In genomic region chr7:27130540-27131389, GRCh38 we compare ENCODE assay signal across 8 cellular contexts. TPM values are rescaled to one million over a fixed set of nuclear protein-coding genes. Genes with fewer than 3 reads are reported as not detected.
DNase-seq lines count a peak whose midpoint lies in the region; ATAC-seq lines count a peak whose summit lies in the region.

Gene HOXA4, minus strand, starts transcription at chr7:27130757. Its CDS starts 24 bp downstream, at chr7:27130733.

- peaks cover 37 to 81% (median 78%) of the 10 kb centered on the region in 3 donors for H3K27me3 Mint-ChIP-seq in naive B cell

- H3K36me3 Mint-ChIP-seq in naive B cell = no peaks in the 10 kb centered on the region
- no peaks in the 10 kb centered on the region for H3K36me3 Mint-ChIP-seq in stimulated activated effector memory CD8-positive, alpha-beta T cell treated with anti-CD3 and anti-CD28 coated beads, Interleukin-12 subunit alpha, Interleukin-12 subunit beta, amount 100 ng/mL, for 72 hours

- no peaks in the 10 kb centered on the region for H3K4me1 Mint-ChIP-seq in naive B cell
- H3K4me1 Mint-ChIP-seq in stimulated activated effector memory CD8-positive, alpha-beta T cell treated with anti-CD3 and anti-CD28 coated beads, Interleukin-12 subunit alpha, Interleukin-12 subunit beta, amount 100 ng/mL, for 72 hours = peaks cover 19% of the 10 kb centered on the region

- H3K9me3 Mint-ChIP-seq in naive B cell = peaks cover 0 to 3% (median 0%) of the 10 kb centered on the region in 7 donors
- no peaks in the 10 kb centered on the region for H3K9me3 Mint-ChIP-seq in stimulated activated effector memory CD8-positive, alpha-beta T cell treated with anti-CD3 and anti-CD28 coated beads, Interleukin-12 subunit alpha, Interleukin-12 subunit beta, amount 100 ng/mL, for 72 hours

- H3K4me3 Mint-ChIP-seq in naive B cell = peak within 1 kb of the TSS; percentile 54 to 91 (median 78)
- H3K4me3 Mint-ChIP-seq in stimulated activated effector memory CD8-positive, alpha-beta T cell treated with anti-CD3 and anti-CD28 coated beads, Interleukin-12 subunit alpha, Interleukin-12 subunit beta, amount 100 ng/mL, for 72 hours = peak within 1 kb of the TSS; percentile 59

- ATAC-seq in GM19351 (IDR thresholded peaks at IDR 0.05; ENCODE audit: unreplicated experiment) (peak; percentile 67), naive B cell (ENCODE audit: low read depth in 2 of 2) (peak; percentile 90 to 95), HG02870 (IDR thresholded peaks at IDR 0.05; ENCODE audit: unreplicated experiment) (no peak)
- peak; percentile 92 for ATAC-seq in stimulated activated effector memory CD8-positive, alpha-beta T cell treated with anti-CD3 and anti-CD28 coated beads, Interleukin-12 subunit alpha, Interleukin-12 subunit beta, amount 100 ng/mL, for 72 hours

- H3K27ac Mint-ChIP-seq in naive B cell = no peak within 1 kb of the TSS
- H3K27ac Mint-ChIP-seq in stimulated activated effector memory CD8-positive, alpha-beta T cell treated with anti-CD3 and anti-CD28 coated beads, Interleukin-12 subunit alpha, Interleukin-12 subunit beta, amount 100 ng/mL, for 72 hours = no peak within 1 kb of the TSS

- peak within 1 kb of the TSS; percentile 2 for H3K27ac ChIP-seq in epithelial cell of prostate

- DNase-seq in NCI-H510A (lab: John Stamatoyannopoulos, UW) = peak; percentile 92
- DNase-seq in activated CD8-positive, alpha-beta memory T cell treated with anti-CD3 and anti-CD28 coated beads, Interleukin-2, amount 50 U/mL, for 4 hours = peak; percentile 77
- DNase-seq in epithelial cell of prostate (ENCODE audit: low read depth, low spot score) = no peak
- DNase-seq in naive B cell = peak; percentile 53
- DNase-seq in stimulated activated effector memory CD8-positive, alpha-beta T cell treated with anti-CD3 and anti-CD28 coated beads, Interleukin-12 subunit alpha, Interleukin-12 subunit beta, amount 100 ng/mL, for 72 hours (ENCODE audit: low spot score in 2 of 2) = peak; percentile 70 to 73
- no peak for DNase-seq in NCI-H2029 treated with DMSO at 0.1 percent for 48 hours (lab: John Stamatoyannopoulos, UW)

RNA-seq across cellular contexts. Expression of gene HOXA4, which starts in this region (rescaled TPM):
- not detected for polyA plus RNA-seq in naive B cell (ENCODE audit: low read depth in 6 of 6)

Comparison
In these comparisons a context has a peak if more than half of its experiments do, and no peak if none do; other contexts are left out.
1. Peak in DNase-seq and ATAC-seq in naive B cell; RNA of the gene not detected or under 1 TPM.
2. DNase-seq: peak in NCI-H510A (single experiment), activated CD8-positive, alpha-beta memory T cell treated with anti-CD3 and anti-CD28 coated beads, Interleukin-2, amount 50 U/mL, for 4 hours (single experiment) and stimulated activated effector memory CD8-positive, alpha-beta T cell treated with anti-CD3 and anti-CD28 coated beads, Interleukin-12 subunit alpha, Interleukin-12 subunit beta, amount 100 ng/mL, for 72 hours (2 of 2); none in epithelial cell of prostate (single experiment) and NCI-H2029 treated with DMSO at 0.1 percent for 48 hours (single experiment).